15 cellular contexts compared by ENCODE assay signal in genomic region chrX:25005034-25005381, GRCh38. TPM values are rescaled to one million over a fixed set of nuclear protein-coding genes. Genes with fewer than 3 reads are reported as not detected.
DNase-seq lines count a peak whose midpoint lies in the region; ATAC-seq, FAIRE-seq and TF ChIP-seq lines count a peak whose summit lies in the region.
"Had no signal": no experiment of that assay in that cellular context is flagged by ENCODE, and none has a peak within 500 bp of the region (broad histone marks: within the 10 kb centered on the region; RNA-seq: fewer than 3 reads in every experiment).

No MANE protein-coding gene starts in this region.

- H2AK5ac ChIP-seq in H1 (ENCODE audit: low read depth, low read length): no peak overlapping the region

- H3K36me3 Mint-ChIP-seq in activated naive CD4-positive, alpha-beta T cell treated with anti-CD3 and anti-CD28 coated beads for 36 hours (ENCODE audit: low read depth): no peaks in the 10 kb centered on the region

- no peak overlapping the region for H3K4ac ChIP-seq in H1 (replicated peaks; ENCODE audit: insufficient read length, low read depth, low read length)

- H4K20me1 ChIP-seq in H1 (replicated peaks in 1 of 2; ENCODE audit: control insufficient read depth in 1 of 2, insufficient read depth in 2 of 2, low read length in 2 of 2): peaks cover 2 to 4% of the 10 kb centered on the region in 2 experiments
- H4K20me1 ChIP-seq in osteoblast (ENCODE audit: insufficient read depth, low read length): no peaks in the 10 kb centered on the region

- FAIRE-seq in H1 (lab: Jason Lieb, UNC): no peak

- H3K23me2 ChIP-seq in H1 (ENCODE audit: low read depth, low read length): peaks cover 8% of the 10 kb centered on the region; the same call in 1 of the 2 replicates

- H3K18ac ChIP-seq in H1 (ENCODE audit: extremely low read depth, low read length): no peak overlapping the region

- H2BK5ac ChIP-seq in H1 (ENCODE audit: low read depth, low read length): no peak overlapping the region

- H3K79me2 ChIP-seq in H1 (ENCODE audit: control insufficient read depth in 1 of 2, insufficient read depth in 2 of 2, low read length in 2 of 2): no peaks in the 10 kb centered on the region
- no peaks in the 10 kb centered on the region for H3K79me2 ChIP-seq in osteoblast (ENCODE audit: insufficient read depth, low read length)

- 2% methylated on average over 23 of the region's 23 CpGs for WGBS in right cardiac atrium
- WGBS in H1 (ENCODE audit: extremely low coverage in 1 of 2, insufficient coverage in 1 of 2, insufficient read length in 1 of 2, insufficient replicate concordance in 2 of 2, low coverage in 1 of 2, low lambda C conversion rate in 2 of 2, missing lambda C conversion rate in 1 of 2), 2 experiments: 14% methylated on average over 4 of the region's 23 CpGs; no CpG with 5 or more reads in 1 of the 2 experiments
- 5 to 30% methylated on average over 20 to 23 of the region's 23 CpGs for WGBS in tibial nerve, 2 donors

- H4K8ac ChIP-seq in H1 (ENCODE audit: extremely low read depth, insufficient read depth, low read length): no peak overlapping the region

- no peaks in the 10 kb centered on the region for H3K4me1 ChIP-seq in right cardiac atrium (ENCODE audit: control insufficient read depth, insufficient read depth, low read length)
- H3K4me1 ChIP-seq in H1 (replicated peaks in 1 of 4; ENCODE audit: control insufficient read depth in 3 of 4, insufficient read depth in 4 of 4, low read length in 3 of 4): peaks cover 4 to 19% (median 10%) of the 10 kb centered on the region in 4 experiments
- no peaks in the 10 kb centered on the region for H3K4me1 ChIP-seq in osteoblast (ENCODE audit: insufficient read depth, low read length)
- H3K4me1 ChIP-seq in tibial nerve: peaks cover 0 to 38% (median 7%) of the 10 kb centered on the region in 4 donors

- no peaks in the 10 kb centered on the region for H3K79me1 ChIP-seq in H1 (ENCODE audit: low read depth, low read length)

- no peak overlapping the region for H4K91ac ChIP-seq in H1 (replicated peaks; ENCODE audit: insufficient read length, low read length)

- H3K27me3 ChIP-seq in right cardiac atrium (ENCODE audit: control insufficient read depth, insufficient read depth) (no peaks in the 10 kb centered on the region), H1 (replicated peaks in 1 of 4; ENCODE audit: control insufficient read depth in 3 of 4, extremely low read depth in 1 of 4, insufficient read depth in 3 of 4, low read length in 3 of 4) (peaks cover 67 to 95% (median 89%) of the 10 kb centered on the region in 4 experiments), osteoblast (ENCODE audit: insufficient read depth, low read length) (peaks cover 57% of the 10 kb centered on the region), tibial nerve (peaks cover 0 to 95% of the 10 kb centered on the region in 2 donors)

- intact Hi-C loops in right cardiac atrium (cut with DNase I) (no loop called here), left cardiac atrium (cut with DNase I) (no loop called here)
- intact Hi-C loops in activated naive CD4-positive, alpha-beta T cell treated with anti-CD3 and anti-CD28 coated beads for 36 hours (cut with micrococcal nuclease): no loop called here

- H3K27ac ChIP-seq in right cardiac atrium (ENCODE audit: low read length): no peak overlapping the region
- no peak overlapping the region for H3K27ac ChIP-seq in H1 (ENCODE audit: low read depth, low read length)
- no peak overlapping the region for H3K27ac ChIP-seq in osteoblast (ENCODE audit: low read depth, low read length)
- H3K27ac ChIP-seq in tibial nerve: no peak overlapping the region

- H3K4me1 Mint-ChIP-seq in activated naive CD4-positive, alpha-beta T cell treated with anti-CD3 and anti-CD28 coated beads for 36 hours (ENCODE audit: low read depth): peaks cover 17% of the 10 kb centered on the region

- DNase-seq in right cardiac atrium: no peak
- no peak for DNase-seq in left cardiac atrium
- no peak for DNase-seq in H1 (ENCODE audit: low read depth in 1 of 2, low spot score in 2 of 2)
- no peak for DNase-seq in osteoblast (ENCODE audit: insufficient read length, low spot score, missing footprints)
- DNase-seq in activated naive CD4-positive, alpha-beta T cell treated with anti-CD3 and anti-CD28 coated beads for 36 hours: no peak
- DNase-seq in HuH-7.5 (ENCODE audit: low spot score): no peak
- no peak for DNase-seq in tibial nerve (ENCODE audit: low spot score in 2 of 2)
- no peak for DNase-seq in EL
- DNase-seq: activated CD8-positive, alpha-beta T cell treated with anti-CD3 and anti-CD28 coated beads for 36 hours; activated effector memory CD4-positive, alpha-beta T cell treated with Interleukin-2 at 50 U/mL for 16 hours; mesendoderm; NCI-H2029; NCI-H524 treated with DMSO at 0.1 percent for 48 hours had no signal

- H4K5ac ChIP-seq in H1 (ENCODE audit: insufficient read length, low read depth, low read length): no peak overlapping the region

- TF ChIP-seq RAD21 in H1 (IDR thresholded peaks at IDR 0.05 in 1 of 2, conservative IDR thresholded peaks at IDR 0.05 in 1 of 2; ENCODE audit: low read depth in 2 of 2, low read length in 2 of 2): no peak

- H2BK15ac ChIP-seq in H1 (ENCODE audit: low read length): no peak overlapping the region

- TF ChIP-seq EP300 in H1 (IDR thresholded peaks at IDR 0.05; ENCODE audit: borderline replicate concordance in 1 of 2, low read depth in 2 of 2, low read length in 2 of 2): no peak
- no peak for TF ChIP-seq EP300 in tibial nerve (IDR thresholded peaks at IDR 0.05)

- ATAC-seq in right cardiac atrium: no peak
- ATAC-seq in left cardiac atrium: no peak
- ATAC-seq: activated CD8-positive, alpha-beta T cell treated with anti-CD3 and anti-CD28 coated beads for 36 hours; SK-N-SH treated with all-trans-retinoic acid at 6 μM for 48 hours had no signal

- CTCF ChIA-PET in H1 (lab: Charles Lee; ENCODE audit: partially characterized antibody): no interaction called here
- CTCF ChIA-PET in activated naive CD4-positive, alpha-beta T cell treated with anti-CD3 and anti-CD28 coated beads for 36 hours (lab: Charles Lee): no interaction called here

- H3K14ac ChIP-seq in H1 (ENCODE audit: insufficient read length): no peak overlapping the region

- no peak overlapping the region for H3K4me3 Mint-ChIP-seq in activated naive CD4-positive, alpha-beta T cell treated with anti-CD3 and anti-CD28 coated beads for 36 hours
- H3K4me3 Mint-ChIP-seq: activated CD8-positive, alpha-beta T cell treated with anti-CD3 and anti-CD28 coated beads for 36 hours had no signal

- peaks cover 55% of the 10 kb centered on the region for H3K27me3 Mint-ChIP-seq in activated naive CD4-positive, alpha-beta T cell treated with anti-CD3 and anti-CD28 coated beads for 36 hours (ENCODE audit: low read depth)

- no peaks in the 10 kb centered on the region for H3K9me3 Mint-ChIP-seq in activated naive CD4-positive, alpha-beta T cell treated with anti-CD3 and anti-CD28 coated beads for 36 hours
- H3K9me3 Mint-ChIP-seq: activated CD8-positive, alpha-beta T cell treated with anti-CD3 and anti-CD28 coated beads for 36 hours had no signal

- H3K23ac ChIP-seq in H1 (ENCODE audit: insufficient read length): no peak overlapping the region

- H3K9ac ChIP-seq in H1 (replicated peaks in 1 of 4; ENCODE audit: extremely low read depth in 1 of 4, low read depth in 3 of 4, low read length in 3 of 4): no peak overlapping the region

- no peak overlapping the region for H2BK12ac ChIP-seq in H1 (ENCODE audit: low read depth, low read length)

- TF ChIP-seq POLR2A in H1 (IDR thresholded peaks at IDR 0.05; ENCODE audit: control extremely low read depth in 1 of 2, low read depth in 2 of 2, low read length in 2 of 2): no peak
- TF ChIP-seq POLR2A in tibial nerve (IDR thresholded peaks at IDR 0.05): no peak

- no peak overlapping the region for H3K56ac ChIP-seq in H1 (replicated peaks; ENCODE audit: insufficient read length, low read depth, low read length)

- no peak overlapping the region for H2BK20ac ChIP-seq in H1 (ENCODE audit: low read length)

- H3K27ac Mint-ChIP-seq in activated naive CD4-positive, alpha-beta T cell treated with anti-CD3 and anti-CD28 coated beads for 36 hours: no peak overlapping the region
- H3K27ac Mint-ChIP-seq: activated CD8-positive, alpha-beta T cell treated with anti-CD3 and anti-CD28 coated beads for 36 hours had no signal

- TF ChIP-seq CTCF in H1 (IDR thresholded peaks at IDR 0.05; ENCODE audit: control extremely low read depth in 1 of 3, insufficient read depth in 1 of 3, low read depth in 1 of 3, low read length in 3 of 3) (no peak), osteoblast (IDR thresholded peaks at IDR 0.05; ENCODE audit: extremely low read depth, low read depth, low read length) (no peak), tibial nerve (IDR thresholded peaks at IDR 0.05) (no peak)

- H3K4me3 ChIP-seq in right cardiac atrium (ENCODE audit: low read length): peak overlapping the region; percentile 29
- H3K4me3 ChIP-seq in H1 (ENCODE audit: extremely low read depth in 1 of 4, insufficient read depth in 2 of 4, low read depth in 3 of 4, low read length in 4 of 4): peak overlapping the region; percentile 10 to 51 (median 11); a peak in 4 of 8 replicates
- peak overlapping the region; percentile 30 for H3K4me3 ChIP-seq in osteoblast (ENCODE audit: insufficient read depth, low read length)
- peak overlapping the region in 1 of 4 donors; percentile 34 for H3K4me3 ChIP-seq in tibial nerve

- H3K4me2 ChIP-seq in H1 (ENCODE audit: insufficient read depth in 1 of 2, low read depth in 2 of 2, low read length in 2 of 2) (peak overlapping the region; percentile 65 to 70), osteoblast (ENCODE audit: insufficient read depth, low read length) (peak overlapping the region; percentile 50)

- H3K9me3 ChIP-seq in right cardiac atrium (ENCODE audit: control insufficient read depth, low read length) (no peaks in the 10 kb centered on the region), H1 (ENCODE audit: insufficient read depth in 2 of 2, low read depth in 1 of 2, low read length in 1 of 2) (no peaks in the 10 kb centered on the region), osteoblast (ENCODE audit: low read depth, low read length) (no peaks in the 10 kb centered on the region), tibial nerve (no peaks in the 10 kb centered on the region)

- no peak overlapping the region for H2AFZ ChIP-seq in H1 (ENCODE audit: low read length)
- no peak overlapping the region for H2AFZ ChIP-seq in osteoblast (ENCODE audit: low read length)

- no peak overlapping the region for H2BK120ac ChIP-seq in H1 (replicated peaks; ENCODE audit: low read depth, low read length)

- POLR2A ChIA-PET in H1 (lab: Charles Lee; ENCODE audit: partially characterized antibody): interaction anchor here (0.9 to 1.7 kb wide), 2 partner anchors 10 to 16 kb away, joined by 3 read pairs; partner anchors contain the start of gene ARX

- H3K36me3 ChIP-seq in H1 (ENCODE audit: control insufficient read depth in 2 of 4, insufficient read depth in 4 of 4, low read length in 3 of 4) (peaks cover 0 to 11% (median 0%) of the 10 kb centered on the region in 4 experiments; a peak in 2 of 8 replicates), osteoblast (ENCODE audit: insufficient read depth, low read length) (no peaks in the 10 kb centered on the region), tibial nerve (no peaks in the 10 kb centered on the region)

RNA-seq across cellular contexts. Expression of gene ARX, which starts 10.8 kb away (rescaled TPM):
- total RNA-seq in right cardiac atrium: not detected
- not detected for polyA plus RNA-seq in right cardiac atrium
- not detected for total RNA-seq in left cardiac atrium
- not detected in 2 replicates for total RNA-seq in H1 (2021; fragmentation: NEBNext Ultra II Directional; extraction: Animal tissue kit (Norgen Biotek cat#: 25700))
- 0.05 TPM in 1 of 2 replicates, not detected in the other for polyA plus RNA-seq in H1 (2011; rRNA removed)
- polyA plus RNA-seq in H1 (2011; cell fraction: cytosol; rRNA removed): 0.04 TPM
- polyA plus RNA-seq in H1 (2011; cell fraction: nucleus; rRNA removed): 0.07 TPM
- polyA plus RNA-seq in H1 (2012, experiment 1 of 2): not detected in 4 replicates
- polyA plus RNA-seq in H1 (2012, experiment 2 of 2): not detected
- polyA plus RNA-seq in H1 (2013, experiment 1 of 2): 0.06 TPM
- not detected for polyA plus RNA-seq in H1 (2013, experiment 2 of 2)
- polyA minus RNA-seq in H1 (2011; rRNA and poly(A)+ RNA removed): not detected in 2 replicates
- polyA minus RNA-seq in H1 (2011; cell fraction: cytosol; rRNA and poly(A)+ RNA removed): not detected
- polyA minus RNA-seq in H1 (2011; cell fraction: nucleus; rRNA and poly(A)+ RNA removed): not detected
- total RNA-seq in osteoblast: not detected in 2 replicates
- total RNA-seq in activated naive CD4-positive, alpha-beta T cell treated with anti-CD3 and anti-CD28 coated beads for 36 hours: not detected
- total RNA-seq in tibial nerve: not detected
- total RNA-seq: activated CD8-positive, alpha-beta T cell treated with anti-CD3 and anti-CD28 coated beads for 36 hours; omental fat pad had no signal
